13 cellular contexts compared by ENCODE assay signal in genomic region chr5:150301901-150302300, GRCh38. TPM values are rescaled to one million over a fixed set of nuclear protein-coding genes. Genes with fewer than 3 reads are reported as not detected.
DNase-seq lines count a peak whose midpoint lies in the region; ATAC-seq and TF ChIP-seq lines count a peak whose summit lies in the region.
"Had no signal": no experiment of that assay in that cellular context is flagged by ENCODE, and none has a peak within 500 bp of the region (broad histone marks: within the 10 kb centered on the region; RNA-seq: fewer than 3 reads in every experiment).

No MANE protein-coding gene starts in this region.

- H3K27ac ChIP-seq in left ventricle myocardium inferior (replicated peaks) = peak overlapping the region; percentile 61
- H3K27ac ChIP-seq: PC-9 had no signal

- intact Hi-C loops in left ventricle myocardium inferior (cut with micrococcal nuclease) = no loop called here
- intact Hi-C loops in Right ventricle myocardium superior (cut with DNase I) = no loop called here

- H3K27ac Mint-ChIP-seq in endothelial cell (ENCODE audit: unreplicated experiment) (no peak overlapping the region), nephron (peak overlapping the region in 2 of 3 experiments; percentile 77 to 84)
- H3K27ac Mint-ChIP-seq: B cell had no signal

- ATAC-seq in Right ventricle myocardium superior (ENCODE audit: poor library complexity) (no peak), HG02885 (IDR thresholded peaks at IDR 0.05; ENCODE audit: poor library complexity, unreplicated experiment) (no peak), GM18505 (IDR thresholded peaks at IDR 0.05; ENCODE audit: unreplicated experiment) (no peak)

- TF ChIP-seq CTCF in left ventricle myocardium inferior (IDR thresholded peaks at IDR 0.05; ENCODE audit: borderline replicate concordance) (no peak), endothelial cell (IDR thresholded peaks at IDR 0.05; ENCODE audit: unreplicated experiment) (no peak), nephron (IDR thresholded peaks at IDR 0.05; ENCODE audit: unreplicated experiment in 3 of 3) (no peak)

- DNase-seq in left ventricle myocardium inferior (no peak), Right ventricle myocardium superior (no peak), endothelial cell (ENCODE audit: low spot score) (no peak), NCI-H1092 (lab: John Stamatoyannopoulos, UW) (no peak), mesenteric fat pad (ENCODE audit: low spot score) (no peak)
- DNase-seq: colonic mucosa, NCI-H1436 treated with DMSO at 0.1 percent for 48 hours had no signal

- H3K4me1 ChIP-seq in left ventricle myocardium inferior = peaks cover 23% of the 10 kb centered on the region
- H3K4me1 ChIP-seq: colonic mucosa had no signal

- no peaks in the 10 kb centered on the region for H3K36me3 ChIP-seq in left ventricle myocardium inferior
- H3K36me3 ChIP-seq: colonic mucosa had no signal

- H3K4me3 ChIP-seq in left ventricle myocardium inferior = peak overlapping the region; percentile 58
- H3K4me3 ChIP-seq: colonic mucosa had no signal

- TF ChIP-seq POLR2A in GM18505 (IDR thresholded peaks at IDR 0.05; ENCODE audit: borderline replicate concordance, extremely low read depth, insufficient read depth, insufficient read length) = no peak

- H3K4me1 Mint-ChIP-seq in endothelial cell (ENCODE audit: unreplicated experiment) = peaks cover 20% of the 10 kb centered on the region
- peaks cover 67% of the 10 kb centered on the region for H3K4me1 Mint-ChIP-seq in nephron

- no peaks in the 10 kb centered on the region for H3K9me3 Mint-ChIP-seq in endothelial cell (ENCODE audit: unreplicated experiment)
- H3K9me3 Mint-ChIP-seq in nephron = no peaks in the 10 kb centered on the region

- H3K27me3 Mint-ChIP-seq in endothelial cell (ENCODE audit: unreplicated experiment) (peaks cover 3% of the 10 kb centered on the region), nephron (ENCODE audit: low read depth) (peaks cover 14% of the 10 kb centered on the region)

- H3K4me3 Mint-ChIP-seq in endothelial cell (ENCODE audit: unreplicated experiment) = peak overlapping the region; percentile 80
- H3K4me3 Mint-ChIP-seq in nephron = peak overlapping the region; percentile 76 to 84 (median 81)
- H3K4me3 Mint-ChIP-seq: B cell had no signal

- H3K36me3 Mint-ChIP-seq in endothelial cell (ENCODE audit: low read depth, unreplicated experiment) (no peaks in the 10 kb centered on the region), nephron (ENCODE audit: low read depth) (no peaks in the 10 kb centered on the region)

- H3K9me3 ChIP-seq in left ventricle myocardium inferior (replicated peaks) = no peaks in the 10 kb centered on the region
- H3K9me3 ChIP-seq: colonic mucosa had no signal

- H3K27me3 ChIP-seq in left ventricle myocardium inferior (ENCODE audit: low read depth) = peaks cover 51% of the 10 kb centered on the region

RNA-seq across cellular contexts. Expression of gene ARSI, which starts 0.8 kb away (rescaled TPM):
- total RNA-seq in left ventricle myocardium inferior (0.16 TPM), Right ventricle myocardium superior (0.38 TPM), endothelial cell (ENCODE audit: unreplicated experiment) (3.8 TPM), mesenteric fat pad (0.58 TPM)
- total RNA-seq: B cell, pulmonary artery endothelial cell had no signal

RNA-seq across cellular contexts. Expression of gene CAMK2A, which starts 12.3 kb away (rescaled TPM):
- total RNA-seq in left ventricle myocardium inferior (19.4 TPM), Right ventricle myocardium superior (17.1 TPM), endothelial cell (ENCODE audit: unreplicated experiment) (1.1 TPM), mesenteric fat pad (not detected)
- total RNA-seq: B cell, pulmonary artery endothelial cell had no signal

RNA-seq across cellular contexts. Expression of gene TCOF1, which starts 55.6 kb away (rescaled TPM):
- total RNA-seq in left ventricle myocardium inferior = 19.3 TPM
- 17.3 TPM for total RNA-seq in Right ventricle myocardium superior
- total RNA-seq in endothelial cell (ENCODE audit: unreplicated experiment) = 41.5 TPM
- total RNA-seq in mesenteric fat pad = 26.1 TPM
